In the genomic region with DNA sequence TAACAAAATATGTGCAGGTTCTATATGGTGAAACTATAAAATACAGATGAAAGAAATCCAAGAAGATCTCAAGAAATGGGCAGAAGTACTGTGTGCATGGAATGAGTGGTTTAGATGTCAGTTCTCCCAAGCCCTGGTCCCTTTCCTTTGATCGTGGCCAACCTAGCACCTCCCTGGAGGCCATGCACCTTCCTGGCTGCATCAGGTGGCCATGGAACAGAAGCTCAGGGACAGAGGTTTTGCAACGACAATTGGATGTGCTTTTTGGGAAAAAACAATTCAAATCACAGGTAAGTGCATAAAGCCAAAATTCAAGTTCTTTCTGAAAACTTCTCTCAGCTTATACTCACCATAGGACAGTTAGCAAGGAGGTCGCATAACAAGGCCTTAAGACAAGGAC, we compare ENCODE assay signal across 22 cellular contexts. TPM values are rescaled to one million over a fixed set of nuclear protein-coding genes. Genes with fewer than 3 reads are reported as not detected.
DNase-seq lines count a peak whose midpoint lies in the region; ATAC-seq and TF ChIP-seq lines count a peak whose summit lies in the region.
"Had no signal": no experiment of that assay in that cellular context is flagged by ENCODE, and none has a peak within 500 bp of the region (broad histone marks: within the 10 kb centered on the region; RNA-seq: fewer than 3 reads in every experiment).

No MANE protein-coding gene starts in this region.

- ATAC-seq in upper lobe of right lung = no peak
- ATAC-seq: GM23338, HCT116 had no signal

- H3K27me3 ChIP-seq in BLaER1 = peaks cover 5% of the 10 kb centered on the region
- H3K27me3 ChIP-seq in SJSA1 (replicated peaks) = no peaks in the 10 kb centered on the region
- H3K27me3 ChIP-seq in upper lobe of right lung = no peaks in the 10 kb centered on the region
- no peaks in the 10 kb centered on the region for H3K27me3 ChIP-seq in prostate gland (replicated peaks; ENCODE audit: insufficient read depth)

- intact Hi-C loops in upper lobe of right lung (cut with DNase I) = no loop called here
- intact Hi-C loops in prostate gland (cut with DNase I) = no loop called here

- peak overlapping the region; percentile 88 for H3K4me2 ChIP-seq in BLaER1
- H3K4me2 ChIP-seq: GM23338 had no signal

- H3K4me3 ChIP-seq in BLaER1 (no peak overlapping the region), SJSA1 (no peak overlapping the region), upper lobe of right lung (no peak overlapping the region), prostate gland (no peak overlapping the region)
- H3K4me3 ChIP-seq: GM23338 had no signal

- H3K36me3 ChIP-seq in BLaER1 = no peaks in the 10 kb centered on the region
- no peaks in the 10 kb centered on the region for H3K36me3 ChIP-seq in SJSA1
- no peaks in the 10 kb centered on the region for H3K36me3 ChIP-seq in upper lobe of right lung
- H3K36me3 ChIP-seq in prostate gland = no peaks in the 10 kb centered on the region

- H3K4me1 ChIP-seq in BLaER1 (peaks cover 87% of the 10 kb centered on the region), SJSA1 (replicated peaks) (peaks cover 18% of the 10 kb centered on the region), upper lobe of right lung (no peaks in the 10 kb centered on the region), prostate gland (replicated peaks) (no peaks in the 10 kb centered on the region)

- H3K9me3 ChIP-seq in BLaER1 (peaks cover 9% of the 10 kb centered on the region; the same call in 1 of the 2 replicates), SJSA1 (replicated peaks) (peaks cover 6% of the 10 kb centered on the region), upper lobe of right lung (no peaks in the 10 kb centered on the region), prostate gland (no peaks in the 10 kb centered on the region)

- no peak for TF ChIP-seq POLR2A in prostate gland (IDR thresholded peaks at IDR 0.05)

- no peak for DNase-seq in SJSA1 (ENCODE audit: low read depth in 1 of 2, low spot score in 2 of 2)
- peak; percentile 39 for DNase-seq in mesenteric fat pad (ENCODE audit: low spot score)
- DNase-seq in upper lobe of right lung = peak; percentile 27
- DNase-seq in prostate gland (ENCODE audit: low spot score) = no peak
- DNase-seq in hippocampal formation (lab: John Stamatoyannopoulos, UW) = no peak
- no peak for DNase-seq in inferior parietal cortex (ENCODE audit: extremely low spot score)
- DNase-seq: 8988T; Calu3; CD4-positive, alpha-beta T cell; CD8-positive, alpha-beta memory T cell; COR-L47; DMS53; DMS79 treated with DMSO at 0.1 percent for 48 hours; GF-D8; H9 had no signal

- H3K27ac ChIP-seq in BLaER1 (no peak overlapping the region), SJSA1 (peak overlapping the region; percentile 1; the same call in 1 of the 2 replicates), upper lobe of right lung (no peak overlapping the region), prostate gland (no peak overlapping the region)

- 65% methylated on average over 3 of the region's 3 CpGs for WGBS in prostate gland

- no peak overlapping the region for H3K9ac ChIP-seq in BLaER1

- TF ChIP-seq CTCF in upper lobe of right lung (IDR thresholded peaks at IDR 0.05) = no peak
- TF ChIP-seq CTCF in prostate gland (IDR thresholded peaks at IDR 0.05) = no peak

- no peaks in the 10 kb centered on the region for H4K20me1 ChIP-seq in BLaER1

RNA-seq across cellular contexts. Expression of a gene that starts 18.7 kb away (rescaled TPM):
- not detected in 2 replicates for total RNA-seq in SJSA1 (2014; rRNA removed; shearing (Covaris generic))
- total RNA-seq in mesenteric fat pad (not detected), upper lobe of right lung (not detected), prostate gland (not detected)
- total RNA-seq: A673; Calu3; CD4-positive, alpha-beta T cell; CD8-positive, alpha-beta memory T cell; Daoy; GM23338; H4; H9 had no signal

RNA-seq across cellular contexts. Expression of a gene that starts 54.0 kb away (rescaled TPM):
- not detected in 2 replicates for total RNA-seq in SJSA1 (2014; rRNA removed; shearing (Covaris generic))
- total RNA-seq in mesenteric fat pad (0.29 TPM), upper lobe of right lung (not detected), prostate gland (not detected)
- total RNA-seq: A673; Calu3; CD4-positive, alpha-beta T cell; CD8-positive, alpha-beta memory T cell; Daoy; G401; GM23338; H4; H9 had no signal

Comparison
In these comparisons a context has a peak if more than half of its experiments do, and no peak if none do; other contexts are left out.
1. DNase-seq: peak in mesenteric fat pad (single experiment) and upper lobe of right lung (single experiment); none in SJSA1 (0 of 2), prostate gland (single experiment), hippocampal formation (0 of 2) and inferior parietal cortex (single experiment).